In the genomic region with DNA sequence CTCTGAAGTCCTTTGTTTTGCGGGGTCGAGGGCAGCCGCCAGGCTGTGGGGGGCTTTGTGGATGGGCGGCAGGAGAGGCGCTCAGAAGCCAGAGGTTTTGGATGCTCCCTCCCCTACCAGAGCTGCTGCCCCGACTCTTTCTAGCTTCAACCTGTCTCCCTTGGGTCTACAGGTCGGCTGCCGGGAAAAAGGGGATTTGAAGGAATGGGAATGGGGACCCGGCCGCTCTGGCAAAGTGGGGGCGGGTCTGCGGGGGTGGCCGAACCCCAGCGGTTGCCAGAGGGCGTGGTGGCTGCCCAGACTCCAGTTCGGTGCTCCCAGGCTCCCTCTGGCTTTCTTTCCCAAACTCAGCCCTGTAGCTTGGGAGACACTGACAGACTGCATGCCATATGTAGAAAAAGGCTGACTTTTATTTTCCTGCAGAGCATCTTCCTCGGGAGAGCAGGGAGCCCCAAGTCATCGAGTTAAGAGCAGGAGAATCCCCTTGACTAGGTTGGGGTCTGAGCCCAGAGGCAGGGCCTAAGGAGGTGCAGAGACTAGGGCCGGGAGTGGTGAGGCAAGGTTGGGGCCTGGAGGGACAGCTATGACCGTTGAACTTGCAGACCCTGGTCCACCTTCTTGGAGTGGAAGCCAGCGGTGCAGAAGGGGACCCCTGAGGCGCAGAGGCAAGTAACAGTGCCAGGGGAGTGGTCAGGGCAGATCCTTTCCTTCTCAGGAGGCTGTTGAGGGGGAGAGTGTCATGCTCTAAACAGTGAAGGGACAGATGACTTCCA, we compare ENCODE assay signal across 6 cellular contexts. TPM values are rescaled to one million over a fixed set of nuclear protein-coding genes. Genes with fewer than 3 reads are reported as not detected.
A peak's percentile ranks its signal among the peaks of the same experiment; 100 is the strongest.
DNase-seq lines count a peak whose midpoint lies in the region; ATAC-seq and TF ChIP-seq lines count a peak whose summit lies in the region.

No MANE protein-coding gene starts in this region.

- no CpG with 5 or more reads among the region's 22 CpGs for WGBS in iPS DF 6.9 (ENCODE audit: insufficient coverage, insufficient read length)

- ATAC-seq in RWPE2 (ENCODE audit: low read depth), result no peak

- peak; percentile 22 for TF ChIP-seq CTCF in RWPE2 (IDR thresholded peaks at IDR 0.05; ENCODE audit: poor library complexity, severe bottlenecking)

- H3K27me3 ChIP-seq in RWPE2 (ENCODE audit: insufficient read depth, poor library complexity, severe bottlenecking) (no peaks in the 10 kb centered on the region), iPS DF 6.9 (ENCODE audit: control insufficient read depth, insufficient read depth, low read length) (no peaks in the 10 kb centered on the region)

- H3K9me3 ChIP-seq in RWPE2 (ENCODE audit: severe bottlenecking) (no peaks in the 10 kb centered on the region), iPS DF 6.9 (ENCODE audit: control insufficient read depth, insufficient read depth, low read length) (no peaks in the 10 kb centered on the region)

- H3K27ac ChIP-seq in RWPE2 (ENCODE audit: poor library complexity, severe bottlenecking) (peak overlapping the region; percentile 95), iPS DF 6.9 (ENCODE audit: low read length) (no peak overlapping the region)

- peak; percentile 32 for DNase-seq in COLO668 (lab: John Stamatoyannopoulos, UW; ENCODE audit: unreplicated experiment)
- DNase-seq in RWPE2 (ENCODE audit: low spot score), result no peak
- no peak for DNase-seq in iPS DF 6.9 (ENCODE audit: low read depth, low spot score)
- peak; percentile 66 for DNase-seq in ureter (ENCODE audit: low spot score)
- no peak for DNase-seq in HuH-7 (ENCODE audit: low spot score)
- DNase-seq in effector CD8-positive, alpha-beta T cell (lab: John Stamatoyannopoulos, UW), result no peak

- H3K36me3 ChIP-seq in RWPE2 (ENCODE audit: low read depth) (peaks cover 24% of the 10 kb centered on the region), iPS DF 6.9 (ENCODE audit: control insufficient read depth, insufficient read depth, low read length) (no peaks in the 10 kb centered on the region)

- H3K4me1 ChIP-seq in RWPE2 (ENCODE audit: insufficient read depth, poor library complexity, severe bottlenecking) (peaks cover 7% of the 10 kb centered on the region), iPS DF 6.9 (ENCODE audit: control insufficient read depth, insufficient read depth, low read length) (peaks cover 13% of the 10 kb centered on the region)

- H3K4me3 ChIP-seq in RWPE2 (ENCODE audit: severe bottlenecking), result peak overlapping the region; percentile 86
- H3K4me3 ChIP-seq in iPS DF 6.9 (ENCODE audit: low read length), result peak overlapping the region; percentile 56; the same call in 1 of the 2 replicates

RNA-seq across cellular contexts. Expression of a gene that starts 1.4 kb away (rescaled TPM):
- total RNA-seq in ureter, result 31.5 TPM

RNA-seq across cellular contexts. Expression of a gene that starts 2.9 kb away (rescaled TPM):
- total RNA-seq in ureter, result 12.3 TPM

RNA-seq across cellular contexts. Expression of a gene that starts 15.0 kb away (rescaled TPM):
- 31.5 TPM for total RNA-seq in ureter

RNA-seq across cellular contexts. Expression of a gene that starts 29.2 kb away (rescaled TPM):
- 41.1 TPM for total RNA-seq in ureter

RNA-seq across cellular contexts. Expression of a gene that starts 32.3 kb away (rescaled TPM):
- total RNA-seq in ureter, result 357 TPM

Comparison
In these comparisons a context has a peak if more than half of its experiments do, and no peak if none do; other contexts are left out.
1. DNase-seq: peak in COLO668 (single experiment) and ureter (single experiment); none in RWPE2 (single experiment), iPS DF 6.9 (single experiment), HuH-7 (single experiment) and effector CD8-positive, alpha-beta T cell (single experiment).